In genomic region chr20:11891827-11892521, GRCh38 we compare ENCODE assay signal across 8 cellular contexts. TPM values are rescaled to one million over a fixed set of nuclear protein-coding genes. Genes with fewer than 3 reads are reported as not detected.
DNase-seq lines count a peak whose midpoint lies in the region; ATAC-seq and TF ChIP-seq lines count a peak whose summit lies in the region.

No MANE protein-coding gene starts in this region.

- no peak for TF ChIP-seq CTCF in colonic mucosa (IDR thresholded peaks at IDR 0.05)

- CTCF ChIA-PET in T-cell (lab: Charles Lee): no interaction called here

- intact Hi-C loops in colonic mucosa (cut with DNase I): loop anchor here (10.0 kb wide), 1 partner anchor 207 kb away; no protein-coding TSS in a partner anchor
- intact Hi-C loops in left colon (cut with DNase I, micrococcal nuclease): no loop called here

- H3K9me3 ChIP-seq in colonic mucosa: no peaks in the 10 kb centered on the region

- H3K4me3 ChIP-seq in H7 (ENCODE audit: insufficient read depth, low read depth, low read length): peak overlapping the region; percentile 73
- peak overlapping the region; percentile 65 for H3K4me3 ChIP-seq in colonic mucosa

- POLR2A ChIA-PET in T-cell (lab: Charles Lee): no interaction called here

- peaks cover 16 to 28% (median 17%) of the 10 kb centered on the region in 3 donors for H3K4me1 Mint-ChIP-seq in T-cell

- H3K9me3 Mint-ChIP-seq in T-cell: peaks cover 0 to 7% (median 4%) of the 10 kb centered on the region in 3 donors

- H3K27me3 Mint-ChIP-seq in T-cell: peaks cover 0 to 29% of the 10 kb centered on the region in 2 donors

- H3K36me3 Mint-ChIP-seq in T-cell: no peaks in the 10 kb centered on the region

- H3K27me3 ChIP-seq in H7 (ENCODE audit: control insufficient read depth, insufficient read depth, low read length): peaks cover 7% of the 10 kb centered on the region
- H3K27me3 ChIP-seq in colonic mucosa: no peaks in the 10 kb centered on the region

- H3K27ac ChIP-seq in colonic mucosa: peak overlapping the region; percentile 95

- H3K36me3 ChIP-seq in H7 (replicated peaks; ENCODE audit: control insufficient read depth, insufficient read depth, low read length): no peaks in the 10 kb centered on the region
- no peaks in the 10 kb centered on the region for H3K36me3 ChIP-seq in colonic mucosa

- DNase-seq in DMS53 treated with DMSO at 0.1 percent for 48 hours (lab: John Stamatoyannopoulos, UW; ENCODE audit: unreplicated experiment) (peak; percentile 20), H7 (peak; percentile 80), NCI-H1105 treated with DMSO at 0.1 percent for 48 hours (lab: John Stamatoyannopoulos, UW) (peak; percentile 83), T-cell (peak in 22 of 34 experiments; percentile 1 to 50 (median 18)), colonic mucosa (peak; percentile 83), left colon (peak; percentile 67 to 68)
- DNase-seq in stimulated activated CD4-positive, alpha-beta T cell treated with anti-CD3 and anti-CD28 coated beads, Interleukin-1b, Interleukin-23, amount 100 ng/mL, for 48 hours: peak; percentile 59

- H3K27ac Mint-ChIP-seq in T-cell: no peak overlapping the region

- H3K4me3 Mint-ChIP-seq in T-cell: peak overlapping the region; percentile 75 to 84 (median 77)

- peak overlapping the region; percentile 73 to 76 for H3K9ac ChIP-seq in colonic mucosa (ENCODE audit: low read depth in 2 of 2, low read length in 2 of 2)

- H3K4me1 ChIP-seq in colonic mucosa: no peaks in the 10 kb centered on the region

- ATAC-seq in T-cell (replicated peaks in 1 of 4) (peak in 3 of 4 experiments; percentile 34 to 68 (median 56)), left colon (peak; percentile 36), GM21360 (IDR thresholded peaks at IDR 0.05; ENCODE audit: unreplicated experiment) (no peak)

RNA-seq across cellular contexts. Expression of gene BTBD3, which starts 25.7 kb away (rescaled TPM):
- total RNA-seq in H7 (2014; rRNA removed; shearing (Covaris generic)): 51.8 and 61.1 TPM in 2 replicates
- total RNA-seq in T-cell (1 to 10 TPM in 4 of 5 donors, under 1 TPM in 1; 0.77 to 4.3 (median 1.8) TPM), colonic mucosa (10 to 100 TPM; 33.8 to 52.1 TPM), left colon (10 to 100 TPM; 43.7 to 62.1 TPM)

Comparison
In these comparisons a context has a peak if more than half of its experiments do, and no peak if none do; other contexts are left out.
1. DNase-seq: peak in every context shown above with its lines; median percentile 83 in NCI-H1105 treated with DMSO at 0.1 percent for 48 hours; 83 in colonic mucosa; 80 in H7; 68 in left colon; 59 in stimulated activated CD4-positive, alpha-beta T cell treated with anti-CD3 and anti-CD28 coated beads, Interleukin-1b, Interleukin-23, amount 100 ng/mL, for 48 hours; 20 in DMS53 treated with DMSO at 0.1 percent for 48 hours; 18 in T-cell.